Comparison of ENCODE assay signal across 14 cellular contexts in the genomic region with DNA sequence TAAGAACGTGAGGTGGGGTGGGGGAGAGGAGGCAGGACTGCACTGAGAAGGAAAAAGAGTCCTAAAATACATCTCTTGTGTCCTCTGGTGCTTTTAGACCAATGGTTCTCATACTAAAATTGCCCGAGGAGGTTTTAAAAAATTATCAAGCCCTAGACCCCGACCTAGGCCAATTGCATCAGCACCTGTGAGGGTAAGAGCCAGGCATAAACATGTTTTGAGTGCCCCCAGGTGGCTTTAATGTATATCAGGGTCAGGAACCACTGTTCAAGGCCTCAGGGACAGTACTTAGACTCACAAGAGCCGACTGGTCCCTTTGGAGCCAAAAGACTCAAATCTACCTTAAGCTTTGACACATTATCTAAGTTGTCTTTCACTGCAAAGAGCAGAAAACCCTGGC. TPM values are rescaled to one million over a fixed set of nuclear protein-coding genes. Genes with fewer than 3 reads are reported as not detected.
DNase-seq lines count a peak whose midpoint lies in the region; ATAC-seq lines count a peak whose summit lies in the region.
"Had no signal": no experiment of that assay in that cellular context is flagged by ENCODE, and none has a peak within 500 bp of the region (broad histone marks: within the 10 kb centered on the region; RNA-seq: fewer than 3 reads in every experiment).

No MANE protein-coding gene starts in this region.

- H3K9ac ChIP-seq in mesendoderm (ENCODE audit: low read length) = no peak overlapping the region

- no peak overlapping the region for H2BK15ac ChIP-seq in mesendoderm (replicated peaks; ENCODE audit: low read depth)

- peak overlapping the region; percentile 57 for H3K56ac ChIP-seq in mesendoderm (ENCODE audit: low read length)

- H2AK5ac ChIP-seq in mesendoderm (ENCODE audit: low read length) = no peak overlapping the region

- H3K79me1 ChIP-seq in mesendoderm (ENCODE audit: low read length) = no peaks in the 10 kb centered on the region

- no peak overlapping the region for H3K27ac ChIP-seq in SJCRH30
- H3K27ac ChIP-seq in mesendoderm (ENCODE audit: low read depth, low read length) = no peak overlapping the region
- H3K27ac ChIP-seq: testis had no signal

- H3K4me3 ChIP-seq in SJCRH30 (no peak overlapping the region), mesendoderm (ENCODE audit: low read length) (no peak overlapping the region)
- H3K4me3 ChIP-seq: MG63, testis had no signal

- WGBS in mesendoderm (ENCODE audit: extremely low coverage, insufficient coverage, low lambda C conversion rate) = no CpG with 5 or more reads among the region's 4 CpGs

- DNase-seq in DMS 273 (lab: John Stamatoyannopoulos, UW; ENCODE audit: unreplicated experiment) = peak; percentile 37
- DNase-seq in DMS 273 treated with DMSO at 0.1 percent for 48 hours (lab: John Stamatoyannopoulos, UW) = no peak
- DNase-seq in NCI-H1092 (lab: John Stamatoyannopoulos, UW) = peak; percentile 58
- DNase-seq in SJCRH30 = peak; percentile 19 to 49
- DNase-seq in mesendoderm = peak; percentile 86
- DNase-seq in stimulated activated CD4-positive, alpha-beta T cell treated with anti-CD3 and anti-CD28 coated beads, Interleukin-2, amount 100 ng/mL, for 24 hours = no peak
- no peak for DNase-seq in NCI-H2196 (lab: John Stamatoyannopoulos, UW; ENCODE audit: unreplicated experiment)
- DNase-seq: activated CD8-positive, alpha-beta memory T cell treated with anti-CD3 and anti-CD28 coated beads for 24 hours; cerebellar nuclear complex; MG63; naive B cell; T-helper 2 cell; testis had no signal

- no peak overlapping the region for H3K4ac ChIP-seq in mesendoderm (ENCODE audit: low read depth, low read length)

- H3K36me3 ChIP-seq in SJCRH30 = no peaks in the 10 kb centered on the region
- no peaks in the 10 kb centered on the region for H3K36me3 ChIP-seq in mesendoderm (ENCODE audit: control insufficient read depth, insufficient read depth, low read length)
- H3K36me3 ChIP-seq: MG63 had no signal

- no peak overlapping the region for H2BK120ac ChIP-seq in mesendoderm (ENCODE audit: low read depth, low read length)

- no peak overlapping the region for H2BK5ac ChIP-seq in mesendoderm (ENCODE audit: low read length)

- H3K18ac ChIP-seq in mesendoderm (ENCODE audit: low read length) = peak overlapping the region; percentile 44

- H4K8ac ChIP-seq in mesendoderm (ENCODE audit: low read depth, low read length) = no peak overlapping the region

- no peak overlapping the region for H3K23ac ChIP-seq in mesendoderm (ENCODE audit: low read length)

- no peaks in the 10 kb centered on the region for H3K9me3 ChIP-seq in SJCRH30 (replicated peaks)
- H3K9me3 ChIP-seq: MG63, testis had no signal

- H3K4me1 ChIP-seq in SJCRH30 = no peaks in the 10 kb centered on the region
- no peaks in the 10 kb centered on the region for H3K4me1 ChIP-seq in mesendoderm (ENCODE audit: control insufficient read depth, low read depth, low read length)
- H3K4me1 ChIP-seq: testis had no signal

- H3K27me3 ChIP-seq in SJCRH30 (no peaks in the 10 kb centered on the region), mesendoderm (ENCODE audit: insufficient read depth, low read length, poor library complexity) (no peaks in the 10 kb centered on the region)
- H3K27me3 ChIP-seq: MG63, testis had no signal

- no peaks in the 10 kb centered on the region for H3K79me2 ChIP-seq in mesendoderm (ENCODE audit: control insufficient read depth, insufficient read depth, low read length)

- no peak overlapping the region for H4K5ac ChIP-seq in mesendoderm (ENCODE audit: low read length)

- no peak for ATAC-seq in GM19397 (IDR thresholded peaks at IDR 0.05; ENCODE audit: unreplicated experiment)

- H3K4me2 ChIP-seq in mesendoderm (ENCODE audit: low read length) = no peak overlapping the region

RNA-seq across cellular contexts. Expression of a gene that starts 37.5 kb away (rescaled TPM):
- total RNA-seq in SJCRH30 (2014; rRNA removed; shearing (Covaris generic)) = 0.65 and 0.66 TPM in 2 replicates
- 2.0 TPM for polyA plus RNA-seq in mesendoderm (2013, experiment 1 of 2)
- 1.6 TPM for polyA plus RNA-seq in mesendoderm (2013, experiment 2 of 2)

Comparison
In these comparisons a context has a peak if more than half of its experiments do, and no peak if none do; other contexts are left out.
1. DNase-seq: peak in DMS 273 (single experiment), NCI-H1092 (single experiment), SJCRH30 (2 of 2) and mesendoderm (single experiment); none in DMS 273 treated with DMSO at 0.1 percent for 48 hours (single experiment), stimulated activated CD4-positive, alpha-beta T cell treated with anti-CD3 and anti-CD28 coated beads, Interleukin-2, amount 100 ng/mL, for 24 hours (0 of 2) and NCI-H2196 (single experiment).